Comparison of ENCODE assay signal across 10 cellular contexts in genomic region chr7:36304099-36304425, GRCh38.
DNase-seq lines count a peak whose midpoint lies in the region; ATAC-seq and TF ChIP-seq lines count a peak whose summit lies in the region.
"Had no signal": no experiment of that assay in that cellular context is flagged by ENCODE, and none has a peak within 500 bp of the region (broad histone marks: within the 10 kb centered on the region; RNA-seq: fewer than 3 reads in every experiment).

No MANE protein-coding gene starts in this region.

- H3K4me2 ChIP-seq in hepatocyte, result no peak overlapping the region

- no peaks in the 10 kb centered on the region for H3K79me2 ChIP-seq in hepatocyte

- 65% methylated on average over 6 of the region's 6 CpGs for WGBS in hepatocyte (ENCODE audit: low lambda C conversion rate, missing lambda C conversion rate)

- DNase-seq in H7, result peak; percentile 49
- DNase-seq in SJSA1 (ENCODE audit: low read depth in 1 of 2, low spot score in 2 of 2), result no peak
- no peak for DNase-seq in hepatocyte (ENCODE audit: low spot score)
- no peak for DNase-seq in cerebellar nuclear complex (lab: John Stamatoyannopoulos, UW)
- no peak for DNase-seq in NOMO-1 treated with DMSO at 0.1 percent for 48 hours (lab: John Stamatoyannopoulos, UW; ENCODE audit: unreplicated experiment)
- no peak for DNase-seq in activated gamma-delta T cell (lab: John Stamatoyannopoulos, UW)
- DNase-seq: KG1; stimulated activated naive B cell treated with anti-CD40 and anti-IgM and Interleukin-4, amounts not matched to agents 10 μg/mL and 1 μg/mL and 100 μg/mL, for 72 hours had no signal

- H3K27ac ChIP-seq in SJSA1 (peak overlapping the region; percentile 93), hepatocyte (peak overlapping the region; percentile 86), skeletal muscle tissue (ENCODE audit: low read depth, low read length) (peak overlapping the region; percentile 73)

- H3K4me1 ChIP-seq in SJSA1 (replicated peaks) (peaks cover 69% of the 10 kb centered on the region), hepatocyte (ENCODE audit: insufficient read depth) (peaks cover 21% of the 10 kb centered on the region), skeletal muscle tissue (ENCODE audit: control insufficient read depth in 3 of 3, insufficient read depth in 3 of 3, low read length in 3 of 3) (peaks cover 42 to 48% (median 45%) of the 10 kb centered on the region in 3 donors)

- no peak overlapping the region for H2AFZ ChIP-seq in hepatocyte

- no peak overlapping the region for H3K4me3 ChIP-seq in H7 (ENCODE audit: insufficient read depth, low read depth, low read length)
- H3K4me3 ChIP-seq in SJSA1, result no peak overlapping the region
- no peak overlapping the region for H3K4me3 ChIP-seq in hepatocyte
- no peak overlapping the region for H3K4me3 ChIP-seq in skeletal muscle tissue (ENCODE audit: low read length in 3 of 3)

- no peak for ATAC-seq in GM21619 (IDR thresholded peaks at IDR 0.05; ENCODE audit: unreplicated experiment)
- ATAC-seq: stimulated activated naive B cell treated with anti-CD40 and anti-IgM and Interleukin-4, amounts not matched to agents 10 μg/mL and 1 μg/mL and 100 μg/mL, for 72 hours had no signal

- TF ChIP-seq CTCF in hepatocyte (IDR thresholded peaks at IDR 0.05; ENCODE audit: poor library complexity), result no peak

- H3K36me3 ChIP-seq in H7 (replicated peaks; ENCODE audit: control insufficient read depth, insufficient read depth, low read length), result no peaks in the 10 kb centered on the region
- H3K36me3 ChIP-seq in SJSA1, result no peaks in the 10 kb centered on the region
- no peaks in the 10 kb centered on the region for H3K36me3 ChIP-seq in hepatocyte (replicated peaks; ENCODE audit: insufficient read depth, low read depth)
- H3K36me3 ChIP-seq in skeletal muscle tissue (ENCODE audit: control insufficient read depth in 3 of 3, insufficient read depth in 3 of 3, low read length in 3 of 3), result peaks cover 9 to 14% (median 9%) of the 10 kb centered on the region in 3 donors

- H3K9ac ChIP-seq in skeletal muscle tissue (ENCODE audit: low read depth in 1 of 3, low read length in 3 of 3), result peak overlapping the region in 2 of 3 donors; percentile 16 to 55

- H3K27me3 ChIP-seq in H7 (ENCODE audit: control insufficient read depth, insufficient read depth, low read length) (no peaks in the 10 kb centered on the region), SJSA1 (replicated peaks) (no peaks in the 10 kb centered on the region), hepatocyte (no peaks in the 10 kb centered on the region), skeletal muscle tissue (ENCODE audit: control insufficient read depth in 3 of 3, insufficient read depth in 3 of 3, low read length in 3 of 3) (no peaks in the 10 kb centered on the region)

- H3K9me3 ChIP-seq in SJSA1 (replicated peaks) (no peaks in the 10 kb centered on the region), hepatocyte (ENCODE audit: low read depth) (no peaks in the 10 kb centered on the region), skeletal muscle tissue (ENCODE audit: control insufficient read depth in 3 of 3, low read length in 3 of 3) (no peaks in the 10 kb centered on the region)

- no peaks in the 10 kb centered on the region for H3K9me2 ChIP-seq in hepatocyte (replicated peaks; ENCODE audit: insufficient read depth)

- H4K20me1 ChIP-seq in hepatocyte (ENCODE audit: insufficient read depth, poor library complexity, severe bottlenecking), result no peaks in the 10 kb centered on the region
